In genomic region chr7:40220421-40220911, GRCh38 we compare ENCODE assay signal across 21 cellular contexts.
DNase-seq lines count a peak whose midpoint lies in the region; ATAC-seq, FAIRE-seq and TF ChIP-seq lines count a peak whose summit lies in the region.
"Had no signal": no experiment of that assay in that cellular context is flagged by ENCODE, and none has a peak within 500 bp of the region (broad histone marks: within the 10 kb centered on the region; RNA-seq: fewer than 3 reads in every experiment).

No MANE protein-coding gene starts in this region.

- H3K27ac ChIP-seq in astrocyte (ENCODE audit: low read depth, low read length) (peak overlapping the region; percentile 81), right cardiac atrium (ENCODE audit: low read length) (no peak overlapping the region)
- H3K27ac ChIP-seq: cardiac muscle cell had no signal

- no peak for TF ChIP-seq CTCF in astrocyte (IDR thresholded peaks at IDR 0.05; ENCODE audit: insufficient read depth, low read depth, low read length)
- TF ChIP-seq CTCF in foreskin fibroblast (IDR thresholded peaks at IDR 0.05; ENCODE audit: low read depth, low read length) = no peak

- no peaks in the 10 kb centered on the region for H3K9me3 Mint-ChIP-seq in astrocyte (ENCODE audit: unreplicated experiment)
- H3K9me3 Mint-ChIP-seq in activated CD4-positive, alpha-beta T cell treated with anti-CD3 and anti-CD28 coated beads, Interleukin-2, amount 10 ng/mL, durations not matched to agents 7 days and 5 days = peaks cover 3% of the 10 kb centered on the region
- H3K9me3 Mint-ChIP-seq: CD8-positive, alpha-beta T cell; naive thymus-derived CD8-positive, alpha-beta T cell; type B pancreatic cell had no signal

- no peaks in the 10 kb centered on the region for H4K20me1 ChIP-seq in astrocyte (ENCODE audit: insufficient read depth, low read length)

- peaks cover 46% of the 10 kb centered on the region for H3K4me1 Mint-ChIP-seq in astrocyte (ENCODE audit: low read depth, unreplicated experiment)
- no peaks in the 10 kb centered on the region for H3K4me1 Mint-ChIP-seq in activated CD4-positive, alpha-beta T cell treated with anti-CD3 and anti-CD28 coated beads, Interleukin-2, amount 10 ng/mL, durations not matched to agents 7 days and 5 days
- H3K4me1 Mint-ChIP-seq: naive thymus-derived CD8-positive, alpha-beta T cell had no signal

- H3K27me3 ChIP-seq in astrocyte (ENCODE audit: insufficient read depth, low read length) = no peaks in the 10 kb centered on the region
- H3K27me3 ChIP-seq in right cardiac atrium (ENCODE audit: control insufficient read depth, insufficient read depth) = no peaks in the 10 kb centered on the region
- H3K27me3 ChIP-seq: cardiac muscle cell had no signal

- peak; percentile 23 for FAIRE-seq in astrocyte (lab: Jason Lieb, UNC)
- FAIRE-seq: GM18507, GM19239, HepG2 had no signal

- DNase-seq in HS-5 (ENCODE audit: low read depth) (peak; percentile 37), astrocyte (ENCODE audit: low read depth) (peak; percentile 62), foreskin fibroblast (peak; percentile 49 to 66), superior temporal gyrus (ENCODE audit: extremely low spot score) (peak; percentile 6), right cardiac atrium (no peak), MV-4-11 (lab: John Stamatoyannopoulos, UW) (no peak)
- no peak for DNase-seq in activated CD4-positive, alpha-beta T cell treated with anti-CD3 and anti-CD28 coated beads, Interleukin-2, amount 10 ng/mL, durations not matched to agents 7 days and 5 days
- DNase-seq: activated naive CD4-positive, alpha-beta T cell treated with Interleukin-2 at 50 U/mL for 16 hours; CD8-positive, alpha-beta T cell; hypothalamus; left ventricle myocardium superior; naive thymus-derived CD8-positive, alpha-beta T cell; NCI-H1092 treated with DMSO at 0.1 percent for 48 hours; NCI-H2171 treated with DMSO at 0.1 percent for 48 hours; retina; stimulated activated CD4-positive, alpha-beta T cell treated with anti-CD3 and anti-CD28 coated beads, Interleukin-2, amount 100 ng/mL, for 24 hours had no signal

- peak overlapping the region; percentile 99 for H3K27ac Mint-ChIP-seq in astrocyte (ENCODE audit: unreplicated experiment)
- H3K27ac Mint-ChIP-seq in activated CD4-positive, alpha-beta T cell treated with anti-CD3 and anti-CD28 coated beads, Interleukin-2, amount 10 ng/mL, durations not matched to agents 7 days and 5 days = no peak overlapping the region
- H3K27ac Mint-ChIP-seq: CD8-positive, alpha-beta T cell; naive thymus-derived CD8-positive, alpha-beta T cell; type B pancreatic cell had no signal

- H3K36me3 Mint-ChIP-seq in astrocyte (ENCODE audit: low read depth, unreplicated experiment) = peaks cover 6% of the 10 kb centered on the region
- H3K36me3 Mint-ChIP-seq in activated CD4-positive, alpha-beta T cell treated with anti-CD3 and anti-CD28 coated beads, Interleukin-2, amount 10 ng/mL, durations not matched to agents 7 days and 5 days (ENCODE audit: low read depth) = no peaks in the 10 kb centered on the region

- POLR2A ChIA-PET in activated CD4-positive, alpha-beta T cell treated with anti-CD3 and anti-CD28 coated beads, Interleukin-2, amount 10 ng/mL, durations not matched to agents 7 days and 5 days (lab: Charles Lee) = no interaction called here

- CTCF ChIA-PET in activated CD4-positive, alpha-beta T cell treated with anti-CD3 and anti-CD28 coated beads, Interleukin-2, amount 10 ng/mL, durations not matched to agents 7 days and 5 days (lab: Charles Lee) = no interaction called here

- H3K4me2 ChIP-seq in astrocyte (ENCODE audit: low read length) = peak overlapping the region; percentile 7

- H3K79me2 ChIP-seq in astrocyte (ENCODE audit: insufficient read depth, low read length) = no peaks in the 10 kb centered on the region

- ATAC-seq in right cardiac atrium = no peak
- ATAC-seq: CD8-positive, alpha-beta T cell; HepG2; left ventricle myocardium superior; naive thymus-derived CD8-positive, alpha-beta T cell had no signal

- intact Hi-C loops in right cardiac atrium (cut with DNase I) = no loop called here

- peak overlapping the region; percentile 49 for H3K9ac ChIP-seq in astrocyte (ENCODE audit: low read length)

- peaks cover 33% of the 10 kb centered on the region for H3K4me1 ChIP-seq in astrocyte (ENCODE audit: insufficient read depth, low read length)
- no peaks in the 10 kb centered on the region for H3K4me1 ChIP-seq in right cardiac atrium (ENCODE audit: control insufficient read depth, insufficient read depth, low read length)

- H3K9me3 ChIP-seq in astrocyte (ENCODE audit: insufficient read depth, low read depth, low read length) (no peaks in the 10 kb centered on the region), right cardiac atrium (ENCODE audit: control insufficient read depth, low read length) (no peaks in the 10 kb centered on the region)

- no peak overlapping the region for H2AFZ ChIP-seq in astrocyte (ENCODE audit: low read depth, low read length)

- H3K4me3 ChIP-seq in astrocyte (ENCODE audit: insufficient read depth, low read depth, low read length) (no peak overlapping the region), foreskin fibroblast (ENCODE audit: low read depth in 1 of 2, low read length in 2 of 2) (no peak overlapping the region), right cardiac atrium (ENCODE audit: low read length) (no peak overlapping the region)
- H3K4me3 ChIP-seq: cardiac muscle cell had no signal

- H3K27me3 Mint-ChIP-seq in astrocyte (ENCODE audit: low read depth, unreplicated experiment) = no peaks in the 10 kb centered on the region
- H3K27me3 Mint-ChIP-seq in activated CD4-positive, alpha-beta T cell treated with anti-CD3 and anti-CD28 coated beads, Interleukin-2, amount 10 ng/mL, durations not matched to agents 7 days and 5 days = peaks cover 2% of the 10 kb centered on the region
- H3K27me3 Mint-ChIP-seq: naive thymus-derived CD8-positive, alpha-beta T cell; type B pancreatic cell had no signal

- H3K36me3 ChIP-seq in astrocyte (ENCODE audit: insufficient read depth, low read length) = no peaks in the 10 kb centered on the region
- H3K36me3 ChIP-seq: cardiac muscle cell had no signal

- H3K4me3 Mint-ChIP-seq in astrocyte (ENCODE audit: unreplicated experiment) = no peak overlapping the region
- no peak overlapping the region for H3K4me3 Mint-ChIP-seq in activated CD4-positive, alpha-beta T cell treated with anti-CD3 and anti-CD28 coated beads, Interleukin-2, amount 10 ng/mL, durations not matched to agents 7 days and 5 days
- H3K4me3 Mint-ChIP-seq: CD8-positive, alpha-beta T cell; naive thymus-derived CD8-positive, alpha-beta T cell; type B pancreatic cell had no signal

Comparison
In these comparisons a context has a peak if more than half of its experiments do, and no peak if none do; other contexts are left out.
1. DNase-seq: peak in HS-5 (single experiment), astrocyte (single experiment), foreskin fibroblast (2 of 2) and superior temporal gyrus (single experiment); none in right cardiac atrium (0 of 3), MV-4-11 (single experiment) and activated CD4-positive, alpha-beta T cell treated with anti-CD3 and anti-CD28 coated beads, Interleukin-2, amount 10 ng/mL, durations not matched to agents 7 days and 5 days (single experiment).